Comparison of ENCODE assay signal across 17 cellular contexts in the genomic region with DNA sequence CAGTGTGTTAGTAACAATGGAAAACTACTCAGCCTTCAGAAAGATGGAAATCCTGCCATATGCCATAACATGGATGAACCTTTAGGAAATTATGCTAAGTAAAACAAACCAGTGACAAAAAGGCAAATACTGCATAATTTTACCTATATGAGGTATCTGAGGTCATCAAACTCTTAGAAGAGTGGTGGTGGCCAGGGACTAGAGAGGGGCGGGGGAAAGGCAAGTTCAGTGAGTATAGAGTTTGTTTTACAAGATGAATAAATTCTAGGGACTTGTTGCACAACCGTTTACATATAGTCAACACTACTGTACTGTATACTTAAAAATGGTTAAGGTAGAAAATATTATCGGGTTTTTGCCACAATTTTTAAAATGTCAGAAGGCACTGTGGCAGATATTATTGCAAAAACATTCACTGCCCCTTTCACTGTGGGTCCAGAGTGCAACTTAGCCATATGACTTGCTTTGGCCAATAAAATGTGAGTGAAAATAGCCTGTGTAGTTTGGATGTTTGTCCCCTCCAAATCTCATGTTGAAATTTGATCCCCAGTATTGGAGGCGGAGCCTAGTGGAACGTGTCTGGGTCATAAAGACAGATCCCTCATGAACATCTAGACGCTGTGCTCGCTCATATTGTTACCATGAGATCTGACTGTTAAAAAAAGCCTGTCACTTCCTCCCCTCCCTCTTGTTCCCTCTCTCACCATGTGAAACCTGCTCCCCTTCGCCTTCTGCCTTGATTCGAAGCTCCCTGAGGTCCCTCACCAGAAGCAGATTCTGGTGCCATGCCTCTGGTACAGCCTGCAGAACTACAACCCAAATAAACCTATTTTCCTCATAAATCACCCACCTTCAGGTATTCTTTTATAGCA. TPM values are rescaled to one million over a fixed set of nuclear protein-coding genes. Genes with fewer than 3 reads are reported as not detected.
DNase-seq lines count a peak whose midpoint lies in the region; ATAC-seq and TF ChIP-seq lines count a peak whose summit lies in the region.
"Had no signal": no experiment of that assay in that cellular context is flagged by ENCODE, and none has a peak within 500 bp of the region (broad histone marks: within the 10 kb centered on the region; RNA-seq: fewer than 3 reads in every experiment).

No MANE protein-coding gene starts in this region.

- peaks cover 0 to 2% (median 1%) of the 10 kb centered on the region in 3 donors for H3K27me3 Mint-ChIP-seq in CD14-positive monocyte (ENCODE audit: low read depth in 3 of 3)
- no peaks in the 10 kb centered on the region for H3K27me3 Mint-ChIP-seq in CD8-positive, alpha-beta memory T cell
- H3K27me3 Mint-ChIP-seq in T-cell: no peaks in the 10 kb centered on the region
- H3K27me3 Mint-ChIP-seq: activated naive CD4-positive, alpha-beta T cell treated with anti-CD3 and anti-CD28 coated beads, Interleukin-2, amount 50 U/mL, for 24 hours had no signal

- no peak overlapping the region for H3K4me3 ChIP-seq in CD8-positive, alpha-beta memory T cell (ENCODE audit: low read length)
- no peak overlapping the region for H3K4me3 ChIP-seq in left ventricle myocardium inferior
- H3K4me3 ChIP-seq: right atrium auricular region, SJCRH30, testis had no signal

- no peaks in the 10 kb centered on the region for H3K27me3 ChIP-seq in CD8-positive, alpha-beta memory T cell (ENCODE audit: insufficient read depth, low read length, poor library complexity, severe bottlenecking)
- no peaks in the 10 kb centered on the region for H3K27me3 ChIP-seq in left ventricle myocardium inferior (ENCODE audit: low read depth)
- H3K27me3 ChIP-seq: right atrium auricular region, SJCRH30, testis had no signal

- H3K4me1 Mint-ChIP-seq in CD14-positive monocyte (peaks cover 30% of the 10 kb centered on the region), T-cell (peaks cover 25 to 34% (median 25%) of the 10 kb centered on the region in 3 donors)
- peaks cover 27 to 47% (median 42%) of the 10 kb centered on the region in 3 donors for H3K4me1 Mint-ChIP-seq in CD8-positive, alpha-beta memory T cell

- H3K9me3 Mint-ChIP-seq in CD14-positive monocyte (no peaks in the 10 kb centered on the region), T-cell (no peaks in the 10 kb centered on the region)
- H3K9me3 Mint-ChIP-seq in CD8-positive, alpha-beta memory T cell: no peaks in the 10 kb centered on the region
- H3K9me3 Mint-ChIP-seq: activated naive CD4-positive, alpha-beta T cell treated with anti-CD3 and anti-CD28 coated beads, Interleukin-2, amount 50 U/mL, for 24 hours; mesothelial cell of epicardium had no signal

- TF ChIP-seq CTCF in CD14-positive monocyte (IDR thresholded peaks at IDR 0.05): no peak
- no peak for TF ChIP-seq CTCF in left ventricle myocardium inferior (IDR thresholded peaks at IDR 0.05; ENCODE audit: borderline replicate concordance)

- no peaks in the 10 kb centered on the region for H3K9me3 ChIP-seq in CD8-positive, alpha-beta memory T cell (ENCODE audit: low read length)
- H3K9me3 ChIP-seq in left ventricle myocardium inferior (replicated peaks): no peaks in the 10 kb centered on the region
- H3K9me3 ChIP-seq: right atrium auricular region, SJCRH30, testis had no signal

- H3K4me1 ChIP-seq in CD8-positive, alpha-beta memory T cell (ENCODE audit: insufficient read depth, low read length): peaks cover 20% of the 10 kb centered on the region
- peaks cover 4% of the 10 kb centered on the region for H3K4me1 ChIP-seq in left ventricle myocardium inferior
- H3K4me1 ChIP-seq: right atrium auricular region, SJCRH30, testis had no signal

- H3K36me3 Mint-ChIP-seq in CD14-positive monocyte: no peaks in the 10 kb centered on the region
- H3K36me3 Mint-ChIP-seq in CD8-positive, alpha-beta memory T cell: no peaks in the 10 kb centered on the region
- H3K36me3 Mint-ChIP-seq in T-cell: no peaks in the 10 kb centered on the region
- H3K36me3 Mint-ChIP-seq: activated naive CD4-positive, alpha-beta T cell treated with anti-CD3 and anti-CD28 coated beads, Interleukin-2, amount 50 U/mL, for 24 hours had no signal

- CTCF ChIA-PET in CD8-positive, alpha-beta memory T cell (lab: Charles Lee): interaction anchor here (0.8 kb wide), 1 partner anchor 26 kb away, joined by 3 read pairs; no protein-coding TSS in a partner anchor
- CTCF ChIA-PET in T-cell (lab: Charles Lee): no interaction called here

- intact Hi-C loops in CD14-positive monocyte (cut with micrococcal nuclease): no loop called here
- intact Hi-C loops in left ventricle myocardium inferior (cut with micrococcal nuclease): no loop called here

- H3K27ac Mint-ChIP-seq in CD14-positive monocyte (peak overlapping the region in 6 of 7 donors; percentile 51 to 91 (median 74)), T-cell (peak overlapping the region; percentile 64 to 80)
- peak overlapping the region; percentile 15 to 85 (median 71) for H3K27ac Mint-ChIP-seq in CD8-positive, alpha-beta memory T cell
- H3K27ac Mint-ChIP-seq: activated naive CD4-positive, alpha-beta T cell treated with anti-CD3 and anti-CD28 coated beads, Interleukin-2, amount 50 U/mL, for 24 hours; mesothelial cell of epicardium had no signal

- H3K4me3 Mint-ChIP-seq in CD14-positive monocyte: no peak overlapping the region
- H3K4me3 Mint-ChIP-seq in CD8-positive, alpha-beta memory T cell: peak overlapping the region in 4 of 7 donors; percentile 2 to 58 (median 26)
- H3K4me3 Mint-ChIP-seq in T-cell: no peak overlapping the region
- H3K4me3 Mint-ChIP-seq: activated naive CD4-positive, alpha-beta T cell treated with anti-CD3 and anti-CD28 coated beads, Interleukin-2, amount 50 U/mL, for 24 hours; mesothelial cell of epicardium had no signal

- POLR2A ChIA-PET in CD8-positive, alpha-beta memory T cell (lab: Charles Lee): no interaction called here
- POLR2A ChIA-PET in T-cell (lab: Charles Lee): no interaction called here

- no peak for ATAC-seq in T-cell (replicated peaks in 1 of 4)
- ATAC-seq in left lobe of liver: peak; percentile 80

- no peak for DNase-seq in CD14-positive monocyte (ENCODE audit: low spot score)
- DNase-seq in CD8-positive, alpha-beta memory T cell: no peak
- no peak for DNase-seq in T-cell
- no peak for DNase-seq in left lobe of liver (ENCODE audit: low spot score)
- DNase-seq in left ventricle myocardium inferior: no peak
- DNase-seq in cerebellar cortex (ENCODE audit: low spot score): no peak
- DNase-seq in NCI-H1694 treated with DMSO at 0.1 percent for 48 hours (lab: John Stamatoyannopoulos, UW): no peak
- DNase-seq: C1 segment of cervical spinal cord, head of caudate nucleus, islet precursor cell, NCI-H1092 treated with DMSO at 0.1 percent for 48 hours, NCI-H2227 treated with DMSO at 0.1 percent for 48 hours, SJCRH30, testis had no signal

- H3K27ac ChIP-seq in CD8-positive, alpha-beta memory T cell (ENCODE audit: low read depth, low read length): no peak overlapping the region
- H3K27ac ChIP-seq in left ventricle myocardium inferior (replicated peaks): no peak overlapping the region
- H3K27ac ChIP-seq: right atrium auricular region, SJCRH30, testis had no signal

- no peaks in the 10 kb centered on the region for H3K36me3 ChIP-seq in CD8-positive, alpha-beta memory T cell (ENCODE audit: insufficient read depth, low read length)
- no peaks in the 10 kb centered on the region for H3K36me3 ChIP-seq in left ventricle myocardium inferior
- H3K36me3 ChIP-seq: right atrium auricular region had no signal

RNA-seq across cellular contexts. Expression of a gene that starts 9.5 kb away (rescaled TPM):
- polyA plus RNA-seq in CD14-positive monocyte: under 1 TPM in 1 of 2 donors, not detected in 1; 0.08 TPM
- 10 to 100 TPM; 47.8 to 51.9 TPM for total RNA-seq in CD8-positive, alpha-beta memory T cell
- polyA plus RNA-seq in CD8-positive, alpha-beta memory T cell: 1.5 TPM
- total RNA-seq in T-cell (1 to 10 TPM; 3.7 to 6.2 (median 5.8) TPM), left lobe of liver (1.0 TPM), left ventricle myocardium inferior (3.9 TPM)

RNA-seq across cellular contexts. Expression of a gene that starts 25.1 kb away (rescaled TPM):
- polyA plus RNA-seq in CD14-positive monocyte: 10 to 100 TPM; 14.8 to 27.4 TPM
- 1 to 10 TPM; 7.9 to 8.3 TPM for total RNA-seq in CD8-positive, alpha-beta memory T cell
- polyA plus RNA-seq in CD8-positive, alpha-beta memory T cell: 29.1 TPM
- total RNA-seq in T-cell (10 to 100 TPM; 16.2 to 31.4 (median 21.8) TPM), left lobe of liver (33.2 TPM), left ventricle myocardium inferior (13.9 TPM)

RNA-seq across cellular contexts. Expression of a gene that starts 41.3 kb away (rescaled TPM):
- polyA plus RNA-seq in CD14-positive monocyte: under 1 TPM; 0.54 to 0.97 TPM
- 10 to 100 TPM; 20.4 to 21.0 TPM for total RNA-seq in CD8-positive, alpha-beta memory T cell
- polyA plus RNA-seq in CD8-positive, alpha-beta memory T cell: 24.1 TPM
- total RNA-seq in T-cell (10 to 100 TPM; 18.2 to 30.8 (median 25.3) TPM), left lobe of liver (2.4 TPM), left ventricle myocardium inferior (23.1 TPM)

Comparison
In these comparisons a context has a peak if more than half of its experiments do, and no peak if none do; other contexts are left out.
1. H3K4me3 Mint-ChIP-seq: peak in CD8-positive, alpha-beta memory T cell (4 of 7); none in CD14-positive monocyte (0 of 2) and T-cell (0 of 3).
2. Peak in every context shown above with its lines, with median percentiles within 50 percentile points of each other: H3K27ac Mint-ChIP-seq.